In the genomic region with DNA sequence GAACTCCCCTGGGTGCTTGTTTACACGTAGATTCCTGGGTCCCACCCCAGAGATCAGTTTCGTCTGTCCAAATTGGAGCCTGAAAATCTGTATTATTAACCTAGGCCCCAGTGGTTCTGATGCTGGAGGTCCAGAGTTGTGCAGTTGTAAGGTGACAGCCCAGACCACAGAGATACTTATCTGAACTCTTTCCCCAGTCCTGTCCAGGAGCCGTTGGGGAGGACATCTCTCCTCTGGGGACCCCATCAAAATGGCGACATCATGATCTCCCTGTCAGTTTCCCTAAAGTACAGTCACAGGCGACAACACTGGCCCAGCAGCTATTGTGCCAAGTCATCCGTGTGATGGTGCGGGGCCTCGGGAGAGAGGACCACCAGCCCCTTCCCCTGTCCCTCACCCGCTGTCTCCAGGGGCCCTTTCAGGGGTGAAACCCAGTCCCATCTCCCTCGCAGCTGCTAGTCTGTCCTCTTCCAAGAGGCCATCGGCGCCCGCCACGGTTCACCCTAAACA, we compare ENCODE assay signal across 8 cellular contexts. TPM values are rescaled to one million over a fixed set of nuclear protein-coding genes. Genes with fewer than 3 reads are reported as not detected.
DNase-seq lines count a peak whose midpoint lies in the region; ATAC-seq and TF ChIP-seq lines count a peak whose summit lies in the region.

No MANE protein-coding gene starts in this region.

- no peaks in the 10 kb centered on the region for H3K9me3 ChIP-seq in mononuclear cell (ENCODE audit: low read depth, low read length)
- no peaks in the 10 kb centered on the region for H3K9me3 ChIP-seq in vagina

- peak overlapping the region; percentile 83 for H3K27ac Mint-ChIP-seq in stimulated activated naive CD8-positive, alpha-beta T cell treated with anti-CD3 and anti-CD28 coated beads, Interleukin-15, Interleukin-2, amounts not matched to agents 100 ng/mL and 50 ng/mL, for 24 hours

- in situ Hi-C loops in brain microvascular endothelial cell (cut with HindIII; ENCODE audit: low pct_ligation_motif_present, low sequenced_read_pairs), result no loop called here

- H3K27ac ChIP-seq in brain microvascular endothelial cell, result peak overlapping the region; percentile 8
- peak overlapping the region; percentile 93 for H3K27ac ChIP-seq in vagina

- H3K36me3 Mint-ChIP-seq in stimulated activated naive CD8-positive, alpha-beta T cell treated with anti-CD3 and anti-CD28 coated beads, Interleukin-15, Interleukin-2, amounts not matched to agents 100 ng/mL and 50 ng/mL, for 24 hours (ENCODE audit: low read depth), result peaks cover 5% of the 10 kb centered on the region

- no peak for TF ChIP-seq POLR2A in vagina (IDR thresholded peaks at IDR 0.05)

- intact Hi-C loops in vagina (cut with DNase I), result no loop called here

- no peak for DNase-seq in stimulated activated naive CD8-positive, alpha-beta T cell treated with anti-CD3 and anti-CD28 coated beads, Interleukin-15, Interleukin-2, amounts not matched to agents 100 U/mL and 50 U/mL, for 24 hours
- DNase-seq in brain microvascular endothelial cell, result no peak
- no peak for DNase-seq in vagina (ENCODE audit: extremely low spot score in 2 of 2)

- peaks cover 32% of the 10 kb centered on the region for H3K4me1 Mint-ChIP-seq in stimulated activated naive CD8-positive, alpha-beta T cell treated with anti-CD3 and anti-CD28 coated beads, Interleukin-15, Interleukin-2, amounts not matched to agents 100 ng/mL and 50 ng/mL, for 24 hours (ENCODE audit: low read depth)

- peaks cover 3% of the 10 kb centered on the region for H3K27me3 Mint-ChIP-seq in stimulated activated naive CD8-positive, alpha-beta T cell treated with anti-CD3 and anti-CD28 coated beads, Interleukin-15, Interleukin-2, amounts not matched to agents 100 ng/mL and 50 ng/mL, for 24 hours

- ATAC-seq in stimulated activated naive CD8-positive, alpha-beta T cell treated with anti-CD3 and anti-CD28 coated beads, Interleukin-15, Interleukin-2, amounts not matched to agents 100 U/mL and 50 U/mL, for 24 hours, result no peak
- no peak for ATAC-seq in HG02763 (IDR thresholded peaks at IDR 0.05; ENCODE audit: unreplicated experiment)
- no peak for ATAC-seq in HG02885 (IDR thresholded peaks at IDR 0.05; ENCODE audit: poor library complexity, unreplicated experiment)
- no peak for ATAC-seq in HG03342 (IDR thresholded peaks at IDR 0.05; ENCODE audit: unreplicated experiment)

- H3K4me1 ChIP-seq in mononuclear cell (ENCODE audit: insufficient read depth, low read length) (peaks cover 49% of the 10 kb centered on the region), vagina (peaks cover 63% of the 10 kb centered on the region)

- H3K27me3 ChIP-seq in brain microvascular endothelial cell (replicated peaks), result no peaks in the 10 kb centered on the region
- H3K27me3 ChIP-seq in mononuclear cell (ENCODE audit: insufficient read depth, low read length), result no peaks in the 10 kb centered on the region
- H3K27me3 ChIP-seq in vagina, result no peaks in the 10 kb centered on the region

- peak overlapping the region; percentile 81 for H3K4me3 ChIP-seq in brain microvascular endothelial cell (ENCODE audit: low read depth, low read length)
- peak overlapping the region; percentile 88 for H3K4me3 ChIP-seq in mononuclear cell (ENCODE audit: low read length)
- peak overlapping the region; percentile 69 to 81 for H3K4me3 ChIP-seq in vagina

- no peaks in the 10 kb centered on the region for H3K9me3 Mint-ChIP-seq in stimulated activated naive CD8-positive, alpha-beta T cell treated with anti-CD3 and anti-CD28 coated beads, Interleukin-15, Interleukin-2, amounts not matched to agents 100 ng/mL and 50 ng/mL, for 24 hours

- no peak for TF ChIP-seq CTCF in brain microvascular endothelial cell (IDR thresholded peaks at IDR 0.05; ENCODE audit: low read depth, low read length, missing control alignments)
- no peak for TF ChIP-seq CTCF in vagina (IDR thresholded peaks at IDR 0.05)

- no peaks in the 10 kb centered on the region for H3K36me3 ChIP-seq in brain microvascular endothelial cell (replicated peaks)
- H3K36me3 ChIP-seq in vagina, result no peaks in the 10 kb centered on the region

- peak overlapping the region; percentile 74 for H3K4me3 Mint-ChIP-seq in stimulated activated naive CD8-positive, alpha-beta T cell treated with anti-CD3 and anti-CD28 coated beads, Interleukin-15, Interleukin-2, amounts not matched to agents 100 ng/mL and 50 ng/mL, for 24 hours

RNA-seq across cellular contexts. Expression of a gene that starts 0.7 kb away (rescaled TPM):
- total RNA-seq in mononuclear cell (201 TPM), vagina (57.2 TPM)

RNA-seq across cellular contexts. Expression of a gene that starts 29.3 kb away (rescaled TPM):
- total RNA-seq in mononuclear cell (0.84 TPM), vagina (not detected)

RNA-seq across cellular contexts. Expression of a gene that starts 47.6 kb away (rescaled TPM):
- total RNA-seq in mononuclear cell (not detected), vagina (not detected)
